In the genomic region with DNA sequence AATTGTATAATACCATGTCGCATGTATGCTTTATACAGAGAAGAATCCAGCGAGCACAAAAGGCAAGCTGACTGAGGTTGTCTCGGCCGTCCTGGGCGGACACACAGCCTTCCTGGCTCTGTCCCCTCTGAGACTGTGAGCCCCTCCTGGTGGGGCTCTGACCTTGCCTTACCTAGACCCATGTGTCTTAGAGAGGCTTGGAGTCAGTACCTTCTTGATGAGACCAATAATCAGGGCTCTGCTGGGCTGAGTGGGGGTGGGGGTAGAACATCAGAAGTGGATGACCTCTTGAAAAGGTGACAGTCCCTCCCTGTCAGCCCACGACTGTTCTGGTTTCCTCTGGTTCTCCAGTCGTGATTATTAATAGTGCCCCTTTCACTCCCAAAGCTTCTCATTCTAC, we compare ENCODE assay signal across 19 cellular contexts. TPM values are rescaled to one million over a fixed set of nuclear protein-coding genes. Genes with fewer than 3 reads are reported as not detected.
"Had no signal": no experiment of that assay in that cellular context is flagged by ENCODE, and none has a peak within 500 bp of the region (broad histone marks: within the 10 kb centered on the region; RNA-seq: fewer than 3 reads in every experiment).

No MANE protein-coding gene starts in this region.

- ATAC-seq: PC-3, SK-N-SH treated with all-trans-retinoic acid at 6 μM for 48 hours had no signal

- DNase-seq: activated CD4-positive, alpha-beta T cell treated with anti-CD3 and anti-CD28 coated beads for 4 hours; activated CD8-positive, alpha-beta memory T cell treated with anti-CD3 and anti-CD28 coated beads, Interleukin-2, amount 50 U/mL, for 4 hours; activated effector memory CD4-positive, alpha-beta T cell treated with Interleukin-2 at 50 U/mL for 16 hours; activated naive CD4-positive, alpha-beta T cell treated with Interleukin-2 at 50 U/mL for 16 hours; activated T-cell treated with anti-CD3 and anti-CD28 coated beads, Interleukin-2, amount 50 U/mL, for 1 hour; Kasumi-1; NCI-H1105 treated with DMSO at 0.1 percent for 48 hours; NCI-H1436 treated with DMSO at 0.1 percent for 48 hours; NCI-H187; NCI-H2081; NCI-H510A treated with DMSO at 0.1 percent for 48 hours; NK-92 treated with Interleukin-12 subunit alpha and Interleukin-12 subunit beta, amount 100 ng/mL, for 24 hours; PC-3; SHP77 had no signal

- H3K27me3 ChIP-seq: SJSA1 had no signal

- H3K4me3 Mint-ChIP-seq: activated CD8-positive, alpha-beta T cell treated with anti-CD3 and anti-CD28 coated beads for 36 hours; activated naive CD8-positive, alpha-beta T cell; T-helper 1 cell treated with Interleukin-12 subunit alpha and Interleukin-12 subunit beta and Interleukin-4 antibody, amounts not matched to agents 30 μg/mL and 1 μg/mL, for 36 hours had no signal

- H3K27ac ChIP-seq: SJSA1 had no signal

- H3K27ac Mint-ChIP-seq: activated CD8-positive, alpha-beta T cell treated with anti-CD3 and anti-CD28 coated beads for 36 hours; activated naive CD8-positive, alpha-beta T cell; T-helper 1 cell treated with Interleukin-12 subunit alpha and Interleukin-12 subunit beta and Interleukin-4 antibody, amounts not matched to agents 30 μg/mL and 1 μg/mL, for 36 hours had no signal

- H3K36me3 Mint-ChIP-seq: activated naive CD8-positive, alpha-beta T cell had no signal

- H3K9me3 Mint-ChIP-seq: T-helper 1 cell treated with Interleukin-12 subunit alpha and Interleukin-12 subunit beta and Interleukin-4 antibody, amounts not matched to agents 30 μg/mL and 1 μg/mL, for 36 hours had no signal

- H3K9me3 ChIP-seq: SJSA1 had no signal

- H3K4me3 ChIP-seq: SJSA1 had no signal

- H3K4me1 ChIP-seq: SJSA1 had no signal

RNA-seq across cellular contexts. Expression of gene TWIST2, which starts 31.1 kb away (rescaled TPM):
- total RNA-seq: activated CD8-positive, alpha-beta T cell treated with anti-CD3 and anti-CD28 coated beads for 36 hours had no signal
